Comparison of ENCODE assay signal across 8 cellular contexts in genomic region chr6:6918216-6918983, GRCh38.
A peak's percentile ranks its signal among the peaks of the same experiment; 100 is the strongest.
DNase-seq lines count a peak whose midpoint lies in the region; ATAC-seq and TF ChIP-seq lines count a peak whose summit lies in the region.

No MANE protein-coding gene starts in this region.

- no peaks in the 10 kb centered on the region for H3K36me3 Mint-ChIP-seq in activated CD8-positive, alpha-beta T cell treated with anti-CD3 and anti-CD28 coated beads for 36 hours (ENCODE audit: low read depth)

- no peak overlapping the region for H3K27ac Mint-ChIP-seq in activated CD8-positive, alpha-beta T cell treated with anti-CD3 and anti-CD28 coated beads for 36 hours

- H3K27me3 Mint-ChIP-seq in activated CD8-positive, alpha-beta T cell treated with anti-CD3 and anti-CD28 coated beads for 36 hours: peaks cover 22% of the 10 kb centered on the region

- POLR2A ChIA-PET in activated CD8-positive, alpha-beta T cell treated with anti-CD3 and anti-CD28 coated beads for 36 hours (lab: Charles Lee): interaction anchor here (1.5 kb wide), 1 partner anchor 62 kb away, joined by 3 read pairs; no protein-coding TSS in a partner anchor

- TF ChIP-seq CTCF in activated CD8-positive, alpha-beta T cell treated with anti-CD3 and anti-CD28 coated beads for 36 hours (IDR thresholded peaks at IDR 0.05): no peak
- TF ChIP-seq CTCF in kidney epithelial cell (IDR thresholded peaks at IDR 0.05; ENCODE audit: insufficient read depth, low read length, poor library complexity, severe bottlenecking) (no peak), prostate gland (IDR thresholded peaks at IDR 0.05) (no peak)

- H3K4me1 ChIP-seq in prostate gland (replicated peaks): peaks cover 7% of the 10 kb centered on the region

- DNase-seq in GF-D8 (lab: John Stamatoyannopoulos, UW) (peak; percentile 65), kidney epithelial cell (ENCODE audit: low read depth) (peak; percentile 42), prostate gland (ENCODE audit: low spot score) (no peak), glomerular visceral epithelial cell (ENCODE audit: extremely low spot score) (no peak), caudate nucleus (lab: John Stamatoyannopoulos, UW) (no peak)
- peak; percentile 95 for DNase-seq in activated CD8-positive, alpha-beta T cell treated with anti-CD3 and anti-CD28 coated beads for 36 hours

- WGBS in prostate gland: 74% methylated on average over 12 of the region's 12 CpGs

- H3K27me3 ChIP-seq in kidney epithelial cell (ENCODE audit: control insufficient read depth, insufficient read depth, low read length) (no peaks in the 10 kb centered on the region), prostate gland (replicated peaks; ENCODE audit: insufficient read depth) (no peaks in the 10 kb centered on the region)

- no peak overlapping the region for H3K4me3 Mint-ChIP-seq in activated CD8-positive, alpha-beta T cell treated with anti-CD3 and anti-CD28 coated beads for 36 hours

- no peak overlapping the region for H3K27ac ChIP-seq in prostate gland
- H3K27ac ChIP-seq in caudate nucleus (ENCODE audit: low read depth, low read length): no peak overlapping the region

- H3K36me3 ChIP-seq in kidney epithelial cell (ENCODE audit: control insufficient read depth, insufficient read depth, low read length) (no peaks in the 10 kb centered on the region), prostate gland (no peaks in the 10 kb centered on the region)

- H3K9me3 Mint-ChIP-seq in activated CD8-positive, alpha-beta T cell treated with anti-CD3 and anti-CD28 coated beads for 36 hours: no peaks in the 10 kb centered on the region

- TF ChIP-seq POLR2A in prostate gland (IDR thresholded peaks at IDR 0.05): no peak

- H3K4me1 Mint-ChIP-seq in activated CD8-positive, alpha-beta T cell treated with anti-CD3 and anti-CD28 coated beads for 36 hours (ENCODE audit: low read depth): peaks cover 36% of the 10 kb centered on the region

- no peak overlapping the region for H3K4me3 ChIP-seq in kidney epithelial cell (ENCODE audit: low read depth, low read length)
- H3K4me3 ChIP-seq in prostate gland: no peak overlapping the region

- H3K9me3 ChIP-seq in prostate gland: no peaks in the 10 kb centered on the region

- intact Hi-C loops in activated CD8-positive, alpha-beta T cell treated with anti-CD3 and anti-CD28 coated beads for 36 hours (cut with micrococcal nuclease): loop anchor here (10.0 kb wide), 1 partner anchor 326 kb away; no protein-coding TSS in a partner anchor
- intact Hi-C loops in prostate gland (cut with DNase I): no loop called here

- peak; percentile 83 for ATAC-seq in GM21367 (IDR thresholded peaks at IDR 0.05; ENCODE audit: unreplicated experiment)
- peak; percentile 92 for ATAC-seq in HG03565 (IDR thresholded peaks at IDR 0.05; ENCODE audit: unreplicated experiment)
- ATAC-seq in activated CD8-positive, alpha-beta T cell treated with anti-CD3 and anti-CD28 coated beads for 36 hours: peak; percentile 94

- CTCF ChIA-PET in activated CD8-positive, alpha-beta T cell treated with anti-CD3 and anti-CD28 coated beads for 36 hours (lab: Charles Lee): interaction anchor here (1.8 kb wide), 1 partner anchor 320 kb away, joined by 6 read pairs; no protein-coding TSS in a partner anchor

Comparison
In these comparisons a context has a peak if more than half of its experiments do, and no peak if none do; other contexts are left out.
1. DNase-seq: peak in GF-D8 (single experiment), activated CD8-positive, alpha-beta T cell treated with anti-CD3 and anti-CD28 coated beads for 36 hours (single experiment) and kidney epithelial cell (single experiment); none in prostate gland (single experiment), glomerular visceral epithelial cell (single experiment) and caudate nucleus (0 of 61).
2. Peak in every context shown above with its lines, with median percentiles within 50 percentile points of each other: ATAC-seq.